Comparison of ENCODE assay signal across 8 cellular contexts in genomic region chr6:157221049-157221816, GRCh38.
DNase-seq lines count a peak whose midpoint lies in the region.

No MANE protein-coding gene starts in this region.

- peak overlapping the region; percentile 99 for H3K23ac ChIP-seq in neuronal stem cell (ENCODE audit: low read depth, low read length, poor library complexity)

- H3K4me3 ChIP-seq in neuronal stem cell (ENCODE audit: low read length in 2 of 2) (peak overlapping the region in 1 of 2 donors; percentile 70), stomach smooth muscle (ENCODE audit: low read length in 2 of 2) (peak overlapping the region; percentile 59 to 71)

- H3K27ac Mint-ChIP-seq in activated T-helper 1 cell treated with anti-CD3 and anti-CD28 coated beads, Interleukin-12 subunit alpha, Interleukin-12 subunit beta, Interleukin-2, Interleukin-4 antibody, amounts not matched to agents 30 ng/mL and 10 ng/mL and 1 ng/mL, durations not matched to agents 14 hours and 24 hours and 36 hours, result peak overlapping the region; percentile 82

- peak overlapping the region; percentile 99 for H4K8ac ChIP-seq in neuronal stem cell (ENCODE audit: low read depth, low read length)

- H3K18ac ChIP-seq in neuronal stem cell (ENCODE audit: low read length), result peak overlapping the region; percentile 94

- H3K4me3 Mint-ChIP-seq in activated T-helper 1 cell treated with anti-CD3 and anti-CD28 coated beads, Interleukin-12 subunit alpha, Interleukin-12 subunit beta, Interleukin-2, Interleukin-4 antibody, amounts not matched to agents 30 ng/mL and 10 ng/mL and 1 ng/mL, durations not matched to agents 14 hours and 24 hours and 36 hours, result peak overlapping the region; percentile 79

- H2AK5ac ChIP-seq in neuronal stem cell (ENCODE audit: low read depth, low read length), result peak overlapping the region; percentile 90

- H3K9ac ChIP-seq in neuronal stem cell (ENCODE audit: low read depth, low read length, poor library complexity), result peak overlapping the region; percentile 77
- H3K9ac ChIP-seq in stomach smooth muscle (ENCODE audit: low read length in 2 of 2), result peak overlapping the region; percentile 53 to 55

- H4K91ac ChIP-seq in neuronal stem cell (ENCODE audit: low read depth, low read length, poor library complexity), result peak overlapping the region; percentile 98

- H2BK12ac ChIP-seq in neuronal stem cell (ENCODE audit: low read length), result peak overlapping the region; percentile 46

- H3K27me3 Mint-ChIP-seq in activated T-helper 1 cell treated with anti-CD3 and anti-CD28 coated beads, Interleukin-12 subunit alpha, Interleukin-12 subunit beta, Interleukin-2, Interleukin-4 antibody, amounts not matched to agents 30 ng/mL and 10 ng/mL and 1 ng/mL, durations not matched to agents 14 hours and 24 hours and 36 hours (ENCODE audit: insufficient read depth), result peaks cover 4% of the 10 kb centered on the region

- H3K4me2 ChIP-seq in neuronal stem cell (ENCODE audit: insufficient read depth, low read length, poor library complexity, severe bottlenecking), result no peak overlapping the region

- H3K4me1 Mint-ChIP-seq in activated T-helper 1 cell treated with anti-CD3 and anti-CD28 coated beads, Interleukin-12 subunit alpha, Interleukin-12 subunit beta, Interleukin-2, Interleukin-4 antibody, amounts not matched to agents 30 ng/mL and 10 ng/mL and 1 ng/mL, durations not matched to agents 14 hours and 24 hours and 36 hours (ENCODE audit: low read depth), result peaks cover 33% of the 10 kb centered on the region

- H2BK5ac ChIP-seq in neuronal stem cell (ENCODE audit: low read length), result peak overlapping the region; percentile 39

- peak; percentile 40 for DNase-seq in NCI-H1436 (lab: John Stamatoyannopoulos, UW)
- DNase-seq in NCI-H1436 treated with DMSO at 0.1 percent for 48 hours (lab: John Stamatoyannopoulos, UW), result no peak
- DNase-seq in HT1080 (ENCODE audit: low read depth), result peak; percentile 62
- peak; percentile 84 for DNase-seq in RKO (ENCODE audit: low spot score)
- peak; percentile 80 for DNase-seq in activated T-helper 1 cell treated with anti-CD3 and anti-CD28 coated beads, Interleukin-12 subunit alpha, Interleukin-12 subunit beta, Interleukin-2, Interleukin-4 antibody, amounts not matched to agents 30 ng/mL and 10 ng/mL and 1 ng/mL, durations not matched to agents 14 hours and 24 hours and 36 hours (ENCODE audit: low spot score)
- peak; percentile 64 for DNase-seq in fibroblast of peridontal ligament (ENCODE audit: extremely low read depth)
- DNase-seq in neuronal stem cell (ENCODE audit: low spot score), result peak; percentile 43

- H3K27ac ChIP-seq in neuronal stem cell (replicated peaks; ENCODE audit: low read length) (no peak overlapping the region), stomach smooth muscle (ENCODE audit: low read length) (no peak overlapping the region)

- no peaks in the 10 kb centered on the region for H3K9me3 Mint-ChIP-seq in activated T-helper 1 cell treated with anti-CD3 and anti-CD28 coated beads, Interleukin-12 subunit alpha, Interleukin-12 subunit beta, Interleukin-2, Interleukin-4 antibody, amounts not matched to agents 30 ng/mL and 10 ng/mL and 1 ng/mL, durations not matched to agents 14 hours and 24 hours and 36 hours

- no peaks in the 10 kb centered on the region for H3K27me3 ChIP-seq in neuronal stem cell (ENCODE audit: control insufficient read depth in 3 of 3, insufficient read depth in 3 of 3, low read depth in 1 of 3, low read length in 3 of 3)
- H3K27me3 ChIP-seq in stomach smooth muscle (ENCODE audit: control insufficient read depth in 1 of 2, insufficient read depth in 2 of 2, low read length in 2 of 2), result no peaks in the 10 kb centered on the region

- peak overlapping the region; percentile 94 for H2BK120ac ChIP-seq in neuronal stem cell (ENCODE audit: low read depth, low read length)

- peaks cover 3% of the 10 kb centered on the region for H3K36me3 Mint-ChIP-seq in activated T-helper 1 cell treated with anti-CD3 and anti-CD28 coated beads, Interleukin-12 subunit alpha, Interleukin-12 subunit beta, Interleukin-2, Interleukin-4 antibody, amounts not matched to agents 30 ng/mL and 10 ng/mL and 1 ng/mL, durations not matched to agents 14 hours and 24 hours and 36 hours (ENCODE audit: low read depth)

- intact Hi-C loops in activated T-helper 1 cell treated with anti-CD3 and anti-CD28 coated beads, Interleukin-12 subunit alpha, Interleukin-12 subunit beta, Interleukin-2, Interleukin-4 antibody, amounts not matched to agents 30 ng/mL and 10 ng/mL and 1 ng/mL, durations not matched to agents 14 hours and 24 hours and 36 hours (cut with micrococcal nuclease), result loop anchor here (1.0 to 10.0 kb wide), 3 partner anchors 14 to 536 kb away; no protein-coding TSS in a partner anchor

- H3K9me3 ChIP-seq in neuronal stem cell (replicated peaks in 1 of 2; ENCODE audit: control insufficient read depth in 2 of 2, insufficient read depth in 1 of 2, low read depth in 1 of 2, low read length in 2 of 2), result peaks cover 0 to 4% of the 10 kb centered on the region in 2 donors
- H3K9me3 ChIP-seq in stomach smooth muscle (ENCODE audit: control insufficient read depth in 2 of 2, low read length in 2 of 2), result no peaks in the 10 kb centered on the region

- peak overlapping the region; percentile 69 for H2BK15ac ChIP-seq in neuronal stem cell (ENCODE audit: low read length)

- H3K36me3 ChIP-seq in neuronal stem cell (replicated peaks in 1 of 2; ENCODE audit: control insufficient read depth in 2 of 2, insufficient read depth in 2 of 2, low read length in 2 of 2), result peaks cover 0 to 2% of the 10 kb centered on the region in 2 donors
- no peaks in the 10 kb centered on the region for H3K36me3 ChIP-seq in stomach smooth muscle (ENCODE audit: control insufficient read depth in 2 of 2, insufficient read depth in 2 of 2, low read length in 2 of 2)

- H3K4ac ChIP-seq in neuronal stem cell (ENCODE audit: low read length), result peak overlapping the region; percentile 98

- no CpG with 5 or more reads among the region's 41 CpGs for WGBS in neuronal stem cell (ENCODE audit: extremely low coverage in 2 of 2, insufficient read length in 2 of 2, insufficient replicate concordance in 1 of 2), 2 donors

- no peak overlapping the region for H2AFZ ChIP-seq in neuronal stem cell (ENCODE audit: low read length)

- peaks cover 2 to 3% of the 10 kb centered on the region in 2 donors for H3K4me1 ChIP-seq in neuronal stem cell (ENCODE audit: control insufficient read depth in 2 of 2, insufficient read depth in 1 of 2, low read depth in 1 of 2, low read length in 2 of 2)
- peaks cover 14% of the 10 kb centered on the region for H3K4me1 ChIP-seq in stomach smooth muscle (ENCODE audit: control insufficient read depth, insufficient read depth, low read length)

- peak overlapping the region; percentile 71 for H3K14ac ChIP-seq in neuronal stem cell (ENCODE audit: low read length)

- H3K79me1 ChIP-seq in neuronal stem cell (ENCODE audit: low read depth, low read length), result peaks cover 3% of the 10 kb centered on the region
